ENCODE assay signal across 20 cellular contexts in the genomic region with DNA sequence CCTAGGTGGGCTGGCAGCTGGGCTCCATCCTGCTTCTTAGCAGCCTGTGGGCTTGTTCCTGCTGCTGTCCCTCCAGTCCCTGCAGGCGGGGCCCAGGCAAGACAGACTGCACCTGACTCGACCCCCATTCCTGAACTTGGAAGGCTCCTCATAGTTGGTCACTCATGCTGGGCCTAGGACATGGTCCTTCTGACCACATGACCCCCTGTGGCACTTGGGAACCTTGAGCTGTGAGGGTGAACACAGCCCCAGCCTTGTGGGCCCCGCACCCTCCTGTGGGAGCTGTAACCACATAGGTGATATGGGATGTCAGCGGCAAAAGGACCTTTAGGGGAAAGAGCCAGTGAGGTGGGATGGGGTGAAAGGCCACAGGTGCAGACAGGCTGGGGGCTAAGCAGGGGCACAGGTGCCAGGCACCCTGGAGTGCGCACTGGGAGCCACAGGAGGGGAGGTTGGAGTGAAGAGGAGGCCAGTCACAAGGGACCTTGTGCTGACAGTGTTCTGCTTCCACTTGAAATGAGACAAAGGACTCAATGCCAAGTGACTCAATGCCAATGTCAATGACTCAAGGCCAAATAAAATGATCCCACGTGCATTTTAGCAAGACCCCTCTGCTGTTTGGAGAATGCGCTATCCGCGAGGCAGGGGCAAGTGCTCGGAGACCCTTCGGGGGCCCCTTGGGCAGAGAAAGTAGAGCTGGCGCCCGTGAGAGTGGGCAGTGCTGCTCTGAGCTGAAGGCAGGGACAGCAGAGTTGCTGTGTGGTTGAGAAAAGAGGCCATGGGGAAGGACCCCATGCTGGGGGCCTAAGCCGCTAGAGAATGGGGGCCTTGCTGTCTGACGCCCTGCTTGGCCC.
DNase-seq lines count a peak whose midpoint lies in the region; ATAC-seq and TF ChIP-seq lines count a peak whose summit lies in the region.
"Had no signal": no experiment of that assay in that cellular context is flagged by ENCODE, and none has a peak within 500 bp of the region (broad histone marks: within the 10 kb centered on the region; RNA-seq: fewer than 3 reads in every experiment).

No MANE protein-coding gene starts in this region.

- DNase-seq in MCF 10A (ENCODE audit: unreplicated experiment) (no peak), breast epithelium (ENCODE audit: low spot score in 2 of 2) (no peak), adrenal gland (peak in 3 of 7 donors; percentile 49 to 54 (median 52)), right cardiac atrium (peak in 2 of 3 donors; percentile 22 to 49), superior temporal gyrus (ENCODE audit: extremely low spot score) (peak; percentile 27), NCI-H2227 (lab: John Stamatoyannopoulos, UW; ENCODE audit: unreplicated experiment) (no peak), HPDE6-E6E7 (ENCODE audit: extremely low spot score) (no peak), MV-4-11 (lab: John Stamatoyannopoulos, UW) (no peak)
- DNase-seq: activated B cell treated with CpG ODN at 0.5 μM for 24 hours; activated CD8-positive, alpha-beta T cell treated with anti-CD3 and anti-CD28 coated beads, Interleukin-2, amount 10 ng/mL, durations not matched to agents 7 days and 5 days; activated naive CD8-positive, alpha-beta T cell treated with anti-CD3 and anti-CD28 coated beads, Interleukin-2, amount 50 U/mL, for 24 hours; activated T-cell treated with anti-CD3 and anti-CD28 coated beads, Interleukin-2, amount 50 U/mL, for 48 hours; NCI-H1105; SHP77; stimulated activated CD4-positive, alpha-beta T cell treated with anti-CD3 and anti-CD28 coated beads, Interleukin-12 subunit alpha, Interleukin-12 subunit beta, amount 100 ng/mL, for 4 hours; trophoblast cell had no signal

- no peaks in the 10 kb centered on the region for H3K27me3 ChIP-seq in breast epithelium
- no peaks in the 10 kb centered on the region for H3K27me3 ChIP-seq in adrenal gland
- H3K27me3 ChIP-seq in right cardiac atrium (ENCODE audit: control insufficient read depth, insufficient read depth), result no peaks in the 10 kb centered on the region

- H3K36me3 ChIP-seq in breast epithelium (no peaks in the 10 kb centered on the region), adrenal gland (replicated peaks in 1 of 2) (no peaks in the 10 kb centered on the region)

- peak overlapping the region; percentile 71 for H3K27ac Mint-ChIP-seq in MCF 10A (ENCODE audit: low read depth, unreplicated experiment)
- H3K27ac Mint-ChIP-seq: activated B cell treated with CpG ODN at 0.5 μM for 24 hours; activated CD8-positive, alpha-beta T cell treated with anti-CD3 and anti-CD28 coated beads, Interleukin-2, amount 10 ng/mL, durations not matched to agents 7 days and 5 days; activated naive CD8-positive, alpha-beta T cell treated with anti-CD3 and anti-CD28 coated beads, Interleukin-2, amount 50 U/mL, for 24 hours; GM23338; stimulated activated memory B cell treated with anti-CD40 and anti-IgM and Interleukin-4, amounts not matched to agents 10 μg/mL and 1 μg/mL and 100 μg/mL, for 72 hours had no signal

- BruUV-seq in MCF 10A (replicated peaks; lab: Mats Ljungman, UMichigan), result no TSS peak

- H3K27ac ChIP-seq in breast epithelium (no peak overlapping the region), adrenal gland (peak overlapping the region in 3 of 5 donors; percentile 21 to 40 (median 28)), right cardiac atrium (ENCODE audit: low read length) (peak overlapping the region; percentile 91)

- 69 to 78% (median 73%) methylated on average over 14 to 15 of the region's 15 CpGs for WGBS in adrenal gland, 4 donors
- 72% methylated on average over 15 of the region's 15 CpGs for WGBS in right cardiac atrium

- H3K4me3 ChIP-seq in breast epithelium (no peak overlapping the region), adrenal gland (no peak overlapping the region), right cardiac atrium (ENCODE audit: low read length) (no peak overlapping the region)
- H3K4me3 ChIP-seq: GM23338, K562 had no signal

- no peaks in the 10 kb centered on the region for H3K9me3 Mint-ChIP-seq in MCF 10A (ENCODE audit: unreplicated experiment)
- H3K9me3 Mint-ChIP-seq: activated B cell treated with CpG ODN at 0.5 μM for 24 hours; activated naive CD8-positive, alpha-beta T cell treated with anti-CD3 and anti-CD28 coated beads, Interleukin-2, amount 50 U/mL, for 24 hours; central memory CD8-positive, alpha-beta T cell; GM23338; stimulated activated memory B cell treated with anti-CD40 and anti-IgM and Interleukin-4, amounts not matched to agents 10 μg/mL and 1 μg/mL and 100 μg/mL, for 72 hours had no signal

- intact Hi-C loops in MCF 10A (cut with micrococcal nuclease) (no loop called here), breast epithelium (cut with DNase I; ENCODE audit: low total_unique reads) (loop anchor here (2.0 kb wide), 1 partner anchor 31 kb away; no protein-coding TSS in a partner anchor), adrenal gland (cut with DNase I) (no loop called here), right cardiac atrium (cut with DNase I) (no loop called here)

- POLR2A ChIA-PET in MCF 10A (lab: Yijun Ruan, JAX), result interaction anchor here (0.6 kb wide), 2 partner anchors 9 to 138 kb away, joined by 3 to 4 read pairs; no protein-coding TSS in a partner anchor

- TF ChIP-seq CTCF in MCF 10A (IDR thresholded peaks at IDR 0.05; ENCODE audit: unreplicated experiment) (no peak), breast epithelium (IDR thresholded peaks at IDR 0.05) (no peak), adrenal gland (IDR thresholded peaks at IDR 0.05) (no peak)

- H3K4me1 Mint-ChIP-seq in MCF 10A (ENCODE audit: insufficient read depth, unreplicated experiment), result no peaks in the 10 kb centered on the region
- H3K4me1 Mint-ChIP-seq: activated B cell treated with CpG ODN at 0.5 μM for 24 hours; activated naive CD8-positive, alpha-beta T cell treated with anti-CD3 and anti-CD28 coated beads, Interleukin-2, amount 50 U/mL, for 24 hours; central memory CD8-positive, alpha-beta T cell had no signal

- no peaks in the 10 kb centered on the region for H3K4me1 ChIP-seq in breast epithelium
- H3K4me1 ChIP-seq in adrenal gland (replicated peaks in 1 of 2), result peaks cover 21 to 51% of the 10 kb centered on the region in 2 donors
- peaks cover 19% of the 10 kb centered on the region for H3K4me1 ChIP-seq in right cardiac atrium (ENCODE audit: control insufficient read depth, insufficient read depth, low read length)

- TF ChIP-seq POLR2A in breast epithelium (IDR thresholded peaks at IDR 0.05) (no peak), adrenal gland (IDR thresholded peaks at IDR 0.05) (no peak)

- no peaks in the 10 kb centered on the region for H3K27me3 Mint-ChIP-seq in MCF 10A (ENCODE audit: insufficient read depth, unreplicated experiment)
- H3K27me3 Mint-ChIP-seq: activated B cell treated with CpG ODN at 0.5 μM for 24 hours; activated naive CD8-positive, alpha-beta T cell treated with anti-CD3 and anti-CD28 coated beads, Interleukin-2, amount 50 U/mL, for 24 hours; central memory CD8-positive, alpha-beta T cell had no signal

- H3K9me3 ChIP-seq in breast epithelium (no peaks in the 10 kb centered on the region), adrenal gland (replicated peaks in 1 of 3) (no peaks in the 10 kb centered on the region), right cardiac atrium (ENCODE audit: control insufficient read depth, low read length) (no peaks in the 10 kb centered on the region)

- CTCF ChIA-PET in MCF 10A (lab: Yijun Ruan, JAX), result no interaction called here

- ATAC-seq in right cardiac atrium, result peak; percentile 19 to 20
- ATAC-seq: activated CD8-positive, alpha-beta T cell treated with anti-CD3 and anti-CD28 coated beads, Interleukin-2, amount 10 ng/mL, durations not matched to agents 7 days and 5 days; activated naive CD8-positive, alpha-beta T cell treated with anti-CD3 and anti-CD28 coated beads, Interleukin-2, amount 50 U/mL, for 24 hours; GM23338; K562; stimulated activated memory B cell treated with anti-CD40 and anti-IgM and Interleukin-4, amounts not matched to agents 10 μg/mL and 1 μg/mL and 100 μg/mL, for 72 hours had no signal

- H3K4me3 Mint-ChIP-seq in MCF 10A (ENCODE audit: unreplicated experiment), result no peak overlapping the region
- H3K4me3 Mint-ChIP-seq: activated B cell treated with CpG ODN at 0.5 μM for 24 hours; activated CD8-positive, alpha-beta T cell treated with anti-CD3 and anti-CD28 coated beads, Interleukin-2, amount 10 ng/mL, durations not matched to agents 7 days and 5 days; activated naive CD8-positive, alpha-beta T cell treated with anti-CD3 and anti-CD28 coated beads, Interleukin-2, amount 50 U/mL, for 24 hours; central memory CD8-positive, alpha-beta T cell; GM23338; stimulated activated memory B cell treated with anti-CD40 and anti-IgM and Interleukin-4, amounts not matched to agents 10 μg/mL and 1 μg/mL and 100 μg/mL, for 72 hours had no signal

- H3K36me3 Mint-ChIP-seq in MCF 10A (ENCODE audit: insufficient read depth, unreplicated experiment), result peaks cover 6% of the 10 kb centered on the region
- H3K36me3 Mint-ChIP-seq: stimulated activated memory B cell treated with anti-CD40 and anti-IgM and Interleukin-4, amounts not matched to agents 10 μg/mL and 1 μg/mL and 100 μg/mL, for 72 hours had no signal

Comparison
In these comparisons a context has a peak if more than half of its experiments do, and no peak if none do; other contexts are left out.
1. DNase-seq: peak in right cardiac atrium (2 of 3) and superior temporal gyrus (single experiment); none in MCF 10A (single experiment), breast epithelium (0 of 2), NCI-H2227 (single experiment), HPDE6-E6E7 (single experiment) and MV-4-11 (single experiment).
2. H3K27ac ChIP-seq: peak in adrenal gland (3 of 5) and right cardiac atrium (single experiment); none in breast epithelium (0 of 2).